15 cellular contexts compared by ENCODE assay signal in genomic region chr12:109449845-109450532, GRCh38. TPM values are rescaled to one million over a fixed set of nuclear protein-coding genes. Genes with fewer than 3 reads are reported as not detected.
DNase-seq lines count a peak whose midpoint lies in the region; ATAC-seq and TF ChIP-seq lines count a peak whose summit lies in the region.
"Had no signal": no experiment of that assay in that cellular context is flagged by ENCODE, and none has a peak within 500 bp of the region (broad histone marks: within the 10 kb centered on the region; RNA-seq: fewer than 3 reads in every experiment).

No MANE protein-coding gene starts in this region.

- H3K36me3 Mint-ChIP-seq in osteocyte (ENCODE audit: unreplicated experiment) = peaks cover 31% of the 10 kb centered on the region

- H3K27ac Mint-ChIP-seq in osteocyte (ENCODE audit: unreplicated experiment) = no peak overlapping the region
- H3K27ac Mint-ChIP-seq: dendritic cell treated with granulocyte-macrophage colony-stimulating factor and Interleukin-4, amounts not matched to agents 40 ng/mL and 50 ng/mL, for 4 days; T-helper 1 cell treated with Interleukin-12 subunit alpha and Interleukin-12 subunit beta and Interleukin-4 antibody, amounts not matched to agents 30 μg/mL and 1 μg/mL, for 36 hours had no signal

- no peak for DNase-seq in cardiac muscle cell (ENCODE audit: low read depth in 1 of 2, low spot score in 1 of 2)
- no peak for DNase-seq in right cardiac atrium
- DNase-seq in iPS-NIHi7 (ENCODE audit: extremely low spot score) = peak; percentile 78
- DNase-seq in aorta = no peak
- DNase-seq in osteocyte (ENCODE audit: extremely low spot score, unreplicated experiment) = no peak
- no peak for DNase-seq in DMS79 treated with DMSO at 0.1 percent for 48 hours (lab: John Stamatoyannopoulos, UW)
- no peak for DNase-seq in NCI-H345 (lab: John Stamatoyannopoulos, UW)
- DNase-seq: activated CD4-positive, alpha-beta T cell treated with anti-CD3 and anti-CD28 coated beads, Interleukin-2, amount 50 U/mL, for 1 hour; amygdala; NCI-H1105; NCI-H446 treated with DMSO at 0.1 percent for 48 hours; occipital lobe had no signal

- intact Hi-C loops in right cardiac atrium (cut with DNase I) (no loop called here), aorta (cut with DNase I) (no loop called here)

- WGBS in right cardiac atrium = 81% methylated on average over 16 of the region's 16 CpGs
- WGBS in aorta, 2 donors = 77 to 79% methylated on average over 16 of the region's 16 CpGs

- H3K4me1 ChIP-seq in cardiac muscle cell (ENCODE audit: low read depth) = peaks cover 24% of the 10 kb centered on the region
- peaks cover 4% of the 10 kb centered on the region for H3K4me1 ChIP-seq in right cardiac atrium (ENCODE audit: control insufficient read depth, insufficient read depth, low read length)
- no peaks in the 10 kb centered on the region for H3K4me1 ChIP-seq in aorta (ENCODE audit: control insufficient read depth in 1 of 2, insufficient read depth in 2 of 2, low read length in 2 of 2)

- H3K27me3 ChIP-seq in cardiac muscle cell (no peaks in the 10 kb centered on the region), right cardiac atrium (ENCODE audit: control insufficient read depth, insufficient read depth) (no peaks in the 10 kb centered on the region), aorta (ENCODE audit: control insufficient read depth in 1 of 2, insufficient read depth in 2 of 2, low read length in 1 of 2) (no peaks in the 10 kb centered on the region)

- peak overlapping the region; percentile 91 for H3K27ac ChIP-seq in cardiac muscle cell
- no peak overlapping the region for H3K27ac ChIP-seq in right cardiac atrium (ENCODE audit: low read length)
- no peak overlapping the region for H3K27ac ChIP-seq in VCaP
- H3K27ac ChIP-seq in aorta (ENCODE audit: low read depth in 1 of 2, low read length in 2 of 2) = no peak overlapping the region

- H3K9me3 ChIP-seq in cardiac muscle cell (ENCODE audit: low read depth) (no peaks in the 10 kb centered on the region), right cardiac atrium (ENCODE audit: control insufficient read depth, low read length) (no peaks in the 10 kb centered on the region), aorta (ENCODE audit: control insufficient read depth, low read length) (no peaks in the 10 kb centered on the region)

- ATAC-seq in right cardiac atrium (no peak), aorta (ENCODE audit: low FRiP score) (peak; percentile 19)

- no peak overlapping the region for H3K4me3 ChIP-seq in cardiac muscle cell
- H3K4me3 ChIP-seq in right cardiac atrium (ENCODE audit: low read length) = no peak overlapping the region
- no peak overlapping the region for H3K4me3 ChIP-seq in aorta (ENCODE audit: low read length in 2 of 2)

- no peaks in the 10 kb centered on the region for H3K9me3 Mint-ChIP-seq in osteocyte (ENCODE audit: unreplicated experiment)
- H3K9me3 Mint-ChIP-seq: dendritic cell treated with granulocyte-macrophage colony-stimulating factor and Interleukin-4, amounts not matched to agents 40 ng/mL and 50 ng/mL, for 4 days; T-helper 1 cell treated with Interleukin-12 subunit alpha and Interleukin-12 subunit beta and Interleukin-4 antibody, amounts not matched to agents 30 μg/mL and 1 μg/mL, for 36 hours had no signal

- TF ChIP-seq CTCF in cardiac muscle cell (IDR thresholded peaks at IDR 0.05; ENCODE audit: low read depth, low read length) = no peak
- TF ChIP-seq CTCF in VCaP (conservative IDR thresholded peaks at IDR 0.05) = peak; percentile 31
- no peak for TF ChIP-seq CTCF in osteocyte (IDR thresholded peaks at IDR 0.05)

- no peaks in the 10 kb centered on the region for H3K27me3 Mint-ChIP-seq in osteocyte (ENCODE audit: unreplicated experiment)
- H3K27me3 Mint-ChIP-seq: dendritic cell treated with granulocyte-macrophage colony-stimulating factor and Interleukin-4, amounts not matched to agents 40 ng/mL and 50 ng/mL, for 4 days had no signal

- H3K4me1 Mint-ChIP-seq in osteocyte (ENCODE audit: unreplicated experiment) = peaks cover 5% of the 10 kb centered on the region

- H3K36me3 ChIP-seq in cardiac muscle cell (peaks cover 37% of the 10 kb centered on the region), aorta (ENCODE audit: control insufficient read depth in 1 of 2, insufficient read depth in 2 of 2, low read length in 1 of 2) (peaks cover 4 to 11% of the 10 kb centered on the region in 2 donors)

- H3K4me3 Mint-ChIP-seq in osteocyte (ENCODE audit: unreplicated experiment) = no peak overlapping the region
- H3K4me3 Mint-ChIP-seq: dendritic cell treated with granulocyte-macrophage colony-stimulating factor and Interleukin-4, amounts not matched to agents 40 ng/mL and 50 ng/mL, for 4 days; T-helper 1 cell treated with Interleukin-12 subunit alpha and Interleukin-12 subunit beta and Interleukin-4 antibody, amounts not matched to agents 30 μg/mL and 1 μg/mL, for 36 hours had no signal

RNA-seq across cellular contexts. Expression of gene KCTD10, which starts 27.1 kb away (rescaled TPM):
- total RNA-seq in cardiac muscle cell (64.4 and 102 TPM in 2 replicates), right cardiac atrium (10 to 100 TPM; 28.3 to 76.9 (median 32.9) TPM), aorta (100 to 1,000 TPM; 157 to 199 TPM), osteocyte (43.1 and 43.5 TPM in 2 replicates)
- polyA plus RNA-seq in cardiac muscle cell (64.5 and 95.7 TPM in 2 replicates), right cardiac atrium (16.5 TPM), aorta (100 to 1,000 TPM in 1 of 2 donors, 10 to 100 TPM in 1; 79.7 to 172 TPM)

RNA-seq across cellular contexts. Expression of gene UBE3B, which starts 27.4 kb away (rescaled TPM):
- 44.3 and 73.5 TPM in 2 replicates for total RNA-seq in cardiac muscle cell
- polyA plus RNA-seq in cardiac muscle cell = 35.5 and 36.7 TPM in 2 replicates
- 10 to 100 TPM; 39.9 to 53.2 (median 46.8) TPM for total RNA-seq in right cardiac atrium
- 22.6 TPM for polyA plus RNA-seq in right cardiac atrium
- 10 to 100 TPM; 36.2 to 40.2 TPM for total RNA-seq in aorta
- 10 to 100 TPM; 12.9 to 15.8 TPM for polyA plus RNA-seq in aorta
- total RNA-seq in osteocyte = 33.0 and 37.0 TPM in 2 replicates
